29 cellular contexts compared by ENCODE assay signal in the genomic region with DNA sequence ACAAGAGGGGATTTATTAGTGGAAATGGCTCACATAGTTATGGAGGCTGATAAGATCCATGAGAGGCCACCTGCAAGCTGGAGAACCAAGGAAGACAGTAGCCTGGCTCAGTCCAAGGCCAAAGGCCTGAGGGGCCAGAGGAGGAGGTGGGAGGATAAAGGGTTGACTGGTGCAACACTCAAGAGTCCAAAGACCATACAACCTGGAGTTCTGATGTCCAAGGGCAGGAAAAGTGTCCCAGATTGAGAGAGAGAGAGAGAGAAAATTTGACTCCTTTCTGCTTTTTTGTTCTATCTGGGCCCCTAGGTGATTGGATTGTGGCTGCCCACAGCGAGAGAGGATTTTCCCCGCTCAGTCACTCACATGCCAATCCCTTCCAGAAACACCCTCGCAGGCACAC. TPM values are rescaled to one million over a fixed set of nuclear protein-coding genes. Genes with fewer than 3 reads are reported as not detected.
"Had no signal": no experiment of that assay in that cellular context is flagged by ENCODE, and none has a peak within 500 bp of the region (broad histone marks: within the 10 kb centered on the region; RNA-seq: fewer than 3 reads in every experiment).

No MANE protein-coding gene starts in this region.

- H3K9me3 ChIP-seq: breast epithelium, gastrocnemius medialis, right atrium auricular region, tibial nerve had no signal

- H2AFZ ChIP-seq: neural progenitor cell had no signal

- H3K36me3 ChIP-seq: breast epithelium, gastrocnemius medialis, neural progenitor cell, WERI-Rb-1 had no signal

- H3K4me3 ChIP-seq: breast epithelium, gastrocnemius medialis, neural progenitor cell, right atrium auricular region, smooth muscle cell, tibial nerve had no signal

- DNase-seq: activated CD4-positive, alpha-beta memory T cell treated with anti-CD3 and anti-CD28 coated beads, Interleukin-2, amount 10 ng/mL, durations not matched to agents 7 days and 5 days; activated CD4-positive, alpha-beta T cell treated with anti-CD3 and anti-CD28 coated beads for 1 hour; activated CD4-positive, alpha-beta T cell treated with anti-CD3 and anti-CD28 coated beads, Interleukin-2, amount 10 ng/mL, durations not matched to agents 7 days and 5 days; activated effector memory CD4-positive, alpha-beta T cell treated with anti-CD3 and anti-CD28 coated beads, Interleukin-2, amount 50 U/mL, for 16 hours; activated naive CD4-positive, alpha-beta T cell treated with anti-CD3 and anti-CD28 coated beads for 36 hours; amygdala; central memory CD4-positive, alpha-beta T cell; dermis blood vessel endothelial cell; effector CD8-positive, alpha-beta T cell; gastrocnemius medialis; glutamatergic neuron; islet precursor cell; left ventricle myocardium superior; mammary epithelial cell; occipital lobe; stimulated activated CD4-positive, alpha-beta T cell treated with anti-CD3 and anti-CD28 coated beads, Interleukin-1b, Interleukin-23, amount 100 ng/mL, for 48 hours; stimulated activated CD4-positive, alpha-beta T cell treated with anti-CD3 and anti-CD28 coated beads, Interleukin-4, amount 100 ng/mL, for 4 hours; stimulated activated CD8-positive, alpha-beta memory T cell treated with anti-CD3 and anti-CD28 coated beads, Interleukin-4, amount 100 ng/mL, for 48 hours; stimulated activated naive CD4-positive, alpha-beta T cell treated with Interleukin-2 at 50 U/mL for 16 hours; T1000; WERI-Rb-1 had no signal

- H3K27ac ChIP-seq: breast epithelium, gastrocnemius medialis, neural progenitor cell, right atrium auricular region, tibial nerve, WERI-Rb-1 had no signal

- H3K27ac Mint-ChIP-seq: activated CD4-positive, alpha-beta memory T cell treated with anti-CD3 and anti-CD28 coated beads, Interleukin-2, amount 10 ng/mL, durations not matched to agents 7 days and 5 days; activated naive CD4-positive, alpha-beta T cell treated with anti-CD3 and anti-CD28 coated beads for 36 hours; neural progenitor cell had no signal

- ATAC-seq: gastrocnemius medialis, left ventricle myocardium superior had no signal

- H3K4me1 ChIP-seq: breast epithelium, gastrocnemius medialis, neural progenitor cell, right atrium auricular region, tibial nerve had no signal

- H3K27me3 Mint-ChIP-seq: activated CD4-positive, alpha-beta memory T cell treated with anti-CD3 and anti-CD28 coated beads, Interleukin-2, amount 10 ng/mL, durations not matched to agents 7 days and 5 days; activated CD4-positive, alpha-beta T cell treated with anti-CD3 and anti-CD28 coated beads, Interleukin-2, amount 10 ng/mL, durations not matched to agents 7 days and 5 days had no signal

- H3K9ac ChIP-seq: neural progenitor cell had no signal

- H3K4me3 Mint-ChIP-seq: activated CD4-positive, alpha-beta memory T cell treated with anti-CD3 and anti-CD28 coated beads, Interleukin-2, amount 10 ng/mL, durations not matched to agents 7 days and 5 days; activated naive CD4-positive, alpha-beta T cell treated with anti-CD3 and anti-CD28 coated beads for 36 hours; neural progenitor cell; T-helper 1 cell treated with Interleukin-12 subunit alpha and Interleukin-12 subunit beta and Interleukin-4 antibody, amounts not matched to agents 30 μg/mL and 1 μg/mL, for 36 hours had no signal

- H3K27me3 ChIP-seq: breast epithelium, gastrocnemius medialis, right atrium auricular region, tibial nerve had no signal

- H3K9me3 Mint-ChIP-seq: activated CD4-positive, alpha-beta memory T cell treated with anti-CD3 and anti-CD28 coated beads, Interleukin-2, amount 10 ng/mL, durations not matched to agents 7 days and 5 days; activated naive CD4-positive, alpha-beta T cell treated with anti-CD3 and anti-CD28 coated beads for 36 hours; neural progenitor cell had no signal

- H3K36me3 Mint-ChIP-seq: neural progenitor cell had no signal

- H3K4me2 ChIP-seq: neural progenitor cell, smooth muscle cell had no signal

- H3K4me1 Mint-ChIP-seq: neural progenitor cell had no signal

RNA-seq across cellular contexts. Expression of gene ZFP57, which starts 50.3 kb away (rescaled TPM):
- total RNA-seq: activated CD4-positive, alpha-beta memory T cell treated with anti-CD3 and anti-CD28 coated beads, Interleukin-2, amount 10 ng/mL, durations not matched to agents 7 days and 5 days; activated CD4-positive, alpha-beta T cell treated with anti-CD3 and anti-CD28 coated beads, Interleukin-2, amount 10 ng/mL, durations not matched to agents 7 days and 5 days; activated naive CD4-positive, alpha-beta T cell treated with anti-CD3 and anti-CD28 coated beads for 36 hours; left ventricle myocardium superior; occipital lobe; pulmonary artery endothelial cell; smooth muscle cell; temporal lobe had no signal
- polyA plus RNA-seq: smooth muscle cell had no signal
